In genomic region chr15:40150163-40150925, GRCh38 we compare ENCODE assay signal across 8 cellular contexts. TPM values are rescaled to one million over a fixed set of nuclear protein-coding genes. Genes with fewer than 3 reads are reported as not detected.
DNase-seq lines count a peak whose midpoint lies in the region; ATAC-seq and FAIRE-seq lines count a peak whose summit lies in the region.

No MANE protein-coding gene starts in this region.

- no peak for ATAC-seq in HG02588 (IDR thresholded peaks at IDR 0.05; ENCODE audit: unreplicated experiment)

- peak; percentile 26 for DNase-seq in activated CD4-positive, alpha-beta T cell treated with anti-CD3 and anti-CD28 coated beads for 48 hours
- no peak for DNase-seq in activated CD4-positive, alpha-beta T cell treated with anti-CD3 and anti-CD28 coated beads for 1 hour
- DNase-seq in RCC 7860 (ENCODE audit: low spot score) (peak; percentile 50), fibroblast of peridontal ligament (ENCODE audit: extremely low read depth) (peak; percentile 63), ureter (ENCODE audit: low spot score) (peak; percentile 72), G401 (ENCODE audit: low spot score) (no peak)
- no peak for DNase-seq in central memory CD4-positive, alpha-beta T cell

- in situ Hi-C loops in G401 (cut with HindIII; ENCODE audit: low sequenced_read_pairs) = no loop called here

- peak; percentile 55 for FAIRE-seq in RCC 7860 (lab: Jason Lieb, UNC)

RNA-seq across cellular contexts. Expression of gene BUB1B, which starts 10.5 kb away (rescaled TPM):
- total RNA-seq in ureter = 1.9 TPM
- total RNA-seq in G401 (2014; rRNA removed; shearing (Covaris generic)) = 64.4 and 86.8 TPM in 2 replicates

RNA-seq across cellular contexts. Expression of gene BMF, which starts 41.7 kb away (rescaled TPM):
- 8.3 TPM for total RNA-seq in ureter
- total RNA-seq in G401 (2014; rRNA removed; shearing (Covaris generic)) = 8.1 and 14.3 TPM in 2 replicates

Comparison
In these comparisons a context has a peak if more than half of its experiments do, and no peak if none do; other contexts are left out.
1. DNase-seq: peak in activated CD4-positive, alpha-beta T cell treated with anti-CD3 and anti-CD28 coated beads for 48 hours (single experiment), RCC 7860 (single experiment), fibroblast of peridontal ligament (single experiment) and ureter (single experiment); none in activated CD4-positive, alpha-beta T cell treated with anti-CD3 and anti-CD28 coated beads for 1 hour (single experiment), G401 (single experiment) and central memory CD4-positive, alpha-beta T cell (single experiment).
2. RNA of gene BUB1B, which starts 10.5 kb away (total RNA-seq): 64.4 to 86.8 TPM in G401; 1.9 TPM in ureter (single experiment); every median in the first group is over 10 times any median in the second.